14 cellular contexts compared by ENCODE assay signal in genomic region chr1:160646192-160646591, GRCh38. TPM values are rescaled to one million over a fixed set of nuclear protein-coding genes. Genes with fewer than 3 reads are reported as not detected.
DNase-seq lines count a peak whose midpoint lies in the region; ATAC-seq, FAIRE-seq and TF ChIP-seq lines count a peak whose summit lies in the region.
"Had no signal": no experiment of that assay in that cellular context is flagged by ENCODE, and none has a peak within 500 bp of the region (broad histone marks: within the 10 kb centered on the region; RNA-seq: fewer than 3 reads in every experiment).

No MANE protein-coding gene starts in this region.

- DNase-seq in GM06990 (ENCODE audit: extremely low read depth, insufficient read length) (no peak), small intestine (no peak), smooth muscle cell (lab: John Stamatoyannopoulos, UW; ENCODE audit: unreplicated experiment) (no peak), dorsolateral prefrontal cortex (no peak)
- DNase-seq: DMS79, T-helper 9 cell, thyroid gland had no signal

- H4K20me1 ChIP-seq in smooth muscle cell (ENCODE audit: low read depth): no peaks in the 10 kb centered on the region

- H3K4me1 ChIP-seq in duodenal mucosa (ENCODE audit: control insufficient read depth in 1 of 2, insufficient read depth in 2 of 2, low read length in 2 of 2): peaks cover 0 to 2% of the 10 kb centered on the region in 2 donors
- H3K4me1 ChIP-seq in small intestine (ENCODE audit: control insufficient read depth in 2 of 2, insufficient read depth in 1 of 2, low read depth in 1 of 2, low read length in 1 of 2): peaks cover 0 to 2% of the 10 kb centered on the region in 2 donors
- H3K4me1 ChIP-seq in smooth muscle cell (ENCODE audit: low read depth): no peaks in the 10 kb centered on the region
- H3K4me1 ChIP-seq: thyroid gland had no signal

- no peaks in the 10 kb centered on the region for H3K79me2 ChIP-seq in smooth muscle cell (ENCODE audit: low read depth)

- H3K4me2 ChIP-seq in smooth muscle cell: no peak overlapping the region

- intact Hi-C loops in dorsolateral prefrontal cortex (cut with DNase I): no loop called here

- ATAC-seq in HG03520 (IDR thresholded peaks at IDR 0.05; ENCODE audit: unreplicated experiment) (no peak), GM21576 (IDR thresholded peaks at IDR 0.05; ENCODE audit: unreplicated experiment) (no peak)

- peak overlapping the region; percentile 31 to 58 for H3K9ac ChIP-seq in duodenal mucosa (ENCODE audit: low read depth in 1 of 2, low read length in 2 of 2)
- H3K9ac ChIP-seq in smooth muscle cell (ENCODE audit: low read depth): no peak overlapping the region

- no peaks in the 10 kb centered on the region for H3F3A ChIP-seq in smooth muscle cell (ENCODE audit: low read depth)

- H3K9me3 ChIP-seq in KOPT-K1 (ENCODE audit: insufficient read depth, low read length, poor library complexity, severe bottlenecking): no peaks in the 10 kb centered on the region
- H3K9me3 ChIP-seq in duodenal mucosa (ENCODE audit: control insufficient read depth in 1 of 2, low read length in 2 of 2): no peaks in the 10 kb centered on the region
- H3K9me3 ChIP-seq in small intestine (ENCODE audit: control insufficient read depth, low read depth): no peaks in the 10 kb centered on the region
- no peaks in the 10 kb centered on the region for H3K9me3 ChIP-seq in smooth muscle cell (replicated peaks; ENCODE audit: low read depth)
- H3K9me3 ChIP-seq: thyroid gland had no signal

- H3K4me3 ChIP-seq in GM06990 (replicated peaks; ENCODE audit: low read depth, low read length): peak overlapping the region; percentile 82
- peak overlapping the region; percentile 55 to 68 for H3K4me3 ChIP-seq in duodenal mucosa (ENCODE audit: low read depth in 1 of 2, low read length in 2 of 2)
- H3K4me3 ChIP-seq in small intestine (ENCODE audit: low read depth in 1 of 2, low read length in 2 of 2): peak overlapping the region; percentile 17 to 24
- H3K4me3 ChIP-seq in smooth muscle cell: no peak overlapping the region
- no peak overlapping the region for H3K4me3 ChIP-seq in dorsolateral prefrontal cortex
- H3K4me3 ChIP-seq: thyroid gland had no signal

- FAIRE-seq in small intestine (lab: Jason Lieb, UNC): no peak

- no peaks in the 10 kb centered on the region for H3K27me3 ChIP-seq in GM06990 (replicated peaks; ENCODE audit: control insufficient read depth, insufficient read depth, low read length)
- no peaks in the 10 kb centered on the region for H3K27me3 ChIP-seq in duodenal mucosa (ENCODE audit: control insufficient read depth in 1 of 2, insufficient read depth in 2 of 2, low read length in 2 of 2)
- no peaks in the 10 kb centered on the region for H3K27me3 ChIP-seq in small intestine (ENCODE audit: control insufficient read depth in 2 of 2, insufficient read depth in 2 of 2, low read length in 2 of 2)
- no peaks in the 10 kb centered on the region for H3K27me3 ChIP-seq in smooth muscle cell (ENCODE audit: low read depth)
- H3K27me3 ChIP-seq in dorsolateral prefrontal cortex: peaks cover 0 to 13% (median 0%) of the 10 kb centered on the region in 45 donors
- H3K27me3 ChIP-seq: thyroid gland had no signal

- H3K27ac ChIP-seq in KOPT-K1 (ENCODE audit: low read depth, low read length, poor library complexity, severe bottlenecking) (peak overlapping the region; percentile 68), duodenal mucosa (ENCODE audit: low read depth, low read length) (no peak overlapping the region), small intestine (ENCODE audit: low read depth in 1 of 2, low read length in 1 of 2) (peak overlapping the region in 1 of 2 donors; percentile 81), smooth muscle cell (ENCODE audit: low read depth) (no peak overlapping the region), dorsolateral prefrontal cortex (no peak overlapping the region)
- H3K27ac ChIP-seq: thyroid gland had no signal

- H2AFZ ChIP-seq in smooth muscle cell (ENCODE audit: low read depth): no peak overlapping the region

- H3K36me3 ChIP-seq in GM06990 (ENCODE audit: control insufficient read depth, insufficient read depth, low read length) (no peaks in the 10 kb centered on the region; the same call in 1 of the 2 replicates), KOPT-K1 (ENCODE audit: insufficient read depth, low read length) (no peaks in the 10 kb centered on the region), duodenal mucosa (ENCODE audit: control insufficient read depth in 1 of 2, insufficient read depth in 2 of 2, low read length in 2 of 2) (no peaks in the 10 kb centered on the region), small intestine (ENCODE audit: control insufficient read depth in 2 of 2, insufficient read depth in 2 of 2, low read length in 2 of 2) (no peaks in the 10 kb centered on the region), smooth muscle cell (ENCODE audit: low read depth) (no peaks in the 10 kb centered on the region)
- H3K36me3 ChIP-seq: thyroid gland had no signal

- WGBS in small intestine, 3 donors: 71 to 79% (median 76%) methylated on average over 1 of the region's 1 CpG
- 90% methylated on average over 1 of the region's 1 CpG for WGBS in smooth muscle cell (ENCODE audit: low lambda C conversion rate)

- TF ChIP-seq CTCF in GM06990 (IDR thresholded peaks at IDR 0.05; ENCODE audit: insufficient read depth, low read length, poor library complexity, severe bottlenecking) (no peak), smooth muscle cell (IDR thresholded peaks at IDR 0.05; ENCODE audit: borderline replicate concordance, insufficient read depth, poor library complexity, severe bottlenecking) (no peak), dorsolateral prefrontal cortex (IDR thresholded peaks at IDR 0.05 in 54 of 56, conservative IDR thresholded peaks at IDR 0.05 in 2 of 56; ENCODE audit: low read depth in 1 of 56, partially characterized antibody in 56 of 56) (no peak)

RNA-seq across cellular contexts. Expression of gene SLAMF1, which starts 0.7 kb away (rescaled TPM):
- 1 to 10 TPM in 1 of 3 donors, under 1 TPM in 2; 0.22 to 1.4 (median 0.46) TPM for polyA plus RNA-seq in small intestine
- total RNA-seq in smooth muscle cell: not detected in 2 replicates
- not detected in 2 replicates for polyA plus RNA-seq in smooth muscle cell
- under 1 TPM in 11 of 120 experiments, not detected in 109; 0.11 to 0.50 (median 0.24) TPM for total RNA-seq in dorsolateral prefrontal cortex
- total RNA-seq: bronchial epithelial cell, epithelial cell of proximal tubule, pulmonary artery endothelial cell had no signal

Comparison
In these comparisons a context has a peak if more than half of its experiments do, and no peak if none do; other contexts are left out.
1. H3K4me3 ChIP-seq: peak in GM06990 (single experiment), duodenal mucosa (2 of 2) and small intestine (2 of 2); none in smooth muscle cell (single experiment) and dorsolateral prefrontal cortex (0 of 59).